In the genomic region with DNA sequence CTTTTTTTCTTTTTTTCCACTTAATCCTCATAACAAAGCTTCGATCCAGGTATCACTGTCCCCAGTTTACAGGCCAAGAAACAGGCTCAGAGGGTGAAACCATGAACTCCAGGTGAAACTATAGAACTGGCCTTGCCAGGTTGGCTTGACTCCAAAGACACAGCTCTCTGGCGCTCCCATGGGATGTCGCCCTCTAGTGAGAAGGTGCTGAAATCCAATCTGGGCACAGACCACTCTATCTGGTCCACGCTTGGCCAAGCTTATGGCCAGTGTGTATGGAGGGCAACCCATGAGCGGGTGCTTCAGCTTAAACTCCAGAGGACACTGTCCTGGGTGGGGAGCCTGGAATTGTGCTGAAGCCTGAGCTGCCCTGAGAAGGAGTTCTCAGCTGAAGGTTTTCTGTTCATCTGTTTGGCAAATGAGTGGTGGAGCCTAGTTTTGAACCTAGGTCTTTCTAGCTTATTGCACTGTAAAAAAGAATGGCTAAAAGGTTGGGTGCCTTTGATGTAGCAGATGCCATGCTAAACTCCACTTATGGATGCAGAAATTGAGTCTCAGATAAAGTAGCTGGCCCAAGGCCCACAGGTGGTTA, we compare ENCODE assay signal across 8 cellular contexts.
DNase-seq lines count a peak whose midpoint lies in the region; ATAC-seq and TF ChIP-seq lines count a peak whose summit lies in the region.

No MANE protein-coding gene starts in this region.

- H3K4me1 Mint-ChIP-seq in activated CD4-positive, alpha-beta T cell treated with anti-CD3 and anti-CD28 coated beads for 36 hours = no peaks in the 10 kb centered on the region
- peaks cover 2% of the 10 kb centered on the region for H3K4me1 Mint-ChIP-seq in activated CD4-positive, alpha-beta T cell treated with anti-CD3 and anti-CD28 coated beads, Interleukin-2, amount 10 ng/mL, durations not matched to agents 24 days and 14 days

- peak; percentile 29 for DNase-seq in activated CD4-positive, alpha-beta T cell treated with anti-CD3 and anti-CD28 coated beads for 36 hours
- DNase-seq in activated CD4-positive, alpha-beta T cell treated with anti-CD3 and anti-CD28 coated beads, Interleukin-2, amount 10 ng/mL, durations not matched to agents 24 days and 14 days = no peak
- DNase-seq in NAMALWA (ENCODE audit: low spot score) = peak; percentile 48
- peak; percentile 31 for DNase-seq in choroid plexus epithelial cell (ENCODE audit: low read depth)
- DNase-seq in retinal pigment epithelial cell (ENCODE audit: low read depth) = no peak
- no peak for DNase-seq in hypothalamus (lab: John Stamatoyannopoulos, UW)
- DNase-seq in activated CD4-positive, alpha-beta T cell treated with anti-CD3 and anti-CD28 coated beads, Interleukin-2, amount 50 U/mL, for 1 hour = no peak

- H3K9me3 Mint-ChIP-seq in activated CD4-positive, alpha-beta T cell treated with anti-CD3 and anti-CD28 coated beads for 36 hours (ENCODE audit: low read depth) = no peaks in the 10 kb centered on the region
- H3K9me3 Mint-ChIP-seq in activated CD4-positive, alpha-beta T cell treated with anti-CD3 and anti-CD28 coated beads, Interleukin-2, amount 10 ng/mL, durations not matched to agents 24 days and 14 days = no peaks in the 10 kb centered on the region

- H3K4me3 ChIP-seq in choroid plexus epithelial cell (ENCODE audit: low read depth, low read length) = no peak overlapping the region
- no peak overlapping the region for H3K4me3 ChIP-seq in retinal pigment epithelial cell (ENCODE audit: low read length)

- POLR2A ChIA-PET in activated CD4-positive, alpha-beta T cell treated with anti-CD3 and anti-CD28 coated beads for 36 hours (lab: Charles Lee) = no interaction called here

- H3K27ac Mint-ChIP-seq in activated CD4-positive, alpha-beta T cell treated with anti-CD3 and anti-CD28 coated beads for 36 hours = no peak overlapping the region
- H3K27ac Mint-ChIP-seq in activated CD4-positive, alpha-beta T cell treated with anti-CD3 and anti-CD28 coated beads, Interleukin-2, amount 10 ng/mL, durations not matched to agents 24 days and 14 days = no peak overlapping the region

- H3K36me3 Mint-ChIP-seq in activated CD4-positive, alpha-beta T cell treated with anti-CD3 and anti-CD28 coated beads for 36 hours (ENCODE audit: low read depth) = peaks cover 41% of the 10 kb centered on the region
- peaks cover 59% of the 10 kb centered on the region for H3K36me3 Mint-ChIP-seq in activated CD4-positive, alpha-beta T cell treated with anti-CD3 and anti-CD28 coated beads, Interleukin-2, amount 10 ng/mL, durations not matched to agents 24 days and 14 days (ENCODE audit: low read depth)

- CTCF ChIA-PET in activated CD4-positive, alpha-beta T cell treated with anti-CD3 and anti-CD28 coated beads for 36 hours (lab: Charles Lee) = interaction anchor here (1.1 kb wide), 1 partner anchor 24 kb away, joined by 4 read pairs; no protein-coding TSS in a partner anchor

- intact Hi-C loops in activated CD4-positive, alpha-beta T cell treated with anti-CD3 and anti-CD28 coated beads for 36 hours (cut with DNase I, micrococcal nuclease) = no loop called here
- intact Hi-C loops in activated CD4-positive, alpha-beta T cell treated with anti-CD3 and anti-CD28 coated beads, Interleukin-2, amount 10 ng/mL, durations not matched to agents 24 days and 14 days (cut with micrococcal nuclease) = no loop called here

- ATAC-seq in activated CD4-positive, alpha-beta T cell treated with anti-CD3 and anti-CD28 coated beads for 36 hours = no peak
- no peak for ATAC-seq in HG02678 (IDR thresholded peaks at IDR 0.05; ENCODE audit: unreplicated experiment)

- peak; percentile 60 for TF ChIP-seq CTCF in choroid plexus epithelial cell (conservative IDR thresholded peaks at IDR 0.05; ENCODE audit: low read depth, low read length)
- peak; percentile 56 for TF ChIP-seq CTCF in retinal pigment epithelial cell (conservative IDR thresholded peaks at IDR 0.05; ENCODE audit: low read depth, low read length)

- no peak overlapping the region for H3K4me3 Mint-ChIP-seq in activated CD4-positive, alpha-beta T cell treated with anti-CD3 and anti-CD28 coated beads for 36 hours
- H3K4me3 Mint-ChIP-seq in activated CD4-positive, alpha-beta T cell treated with anti-CD3 and anti-CD28 coated beads, Interleukin-2, amount 10 ng/mL, durations not matched to agents 24 days and 14 days = no peak overlapping the region

- H3K27me3 Mint-ChIP-seq in activated CD4-positive, alpha-beta T cell treated with anti-CD3 and anti-CD28 coated beads for 36 hours = no peaks in the 10 kb centered on the region
- no peaks in the 10 kb centered on the region for H3K27me3 Mint-ChIP-seq in activated CD4-positive, alpha-beta T cell treated with anti-CD3 and anti-CD28 coated beads, Interleukin-2, amount 10 ng/mL, durations not matched to agents 24 days and 14 days

Comparison
In these comparisons a context has a peak if more than half of its experiments do, and no peak if none do; other contexts are left out.
1. DNase-seq: peak in activated CD4-positive, alpha-beta T cell treated with anti-CD3 and anti-CD28 coated beads for 36 hours (single experiment), NAMALWA (single experiment) and choroid plexus epithelial cell (single experiment); none in activated CD4-positive, alpha-beta T cell treated with anti-CD3 and anti-CD28 coated beads, Interleukin-2, amount 10 ng/mL, durations not matched to agents 24 days and 14 days (single experiment), retinal pigment epithelial cell (single experiment), hypothalamus (0 of 51) and activated CD4-positive, alpha-beta T cell treated with anti-CD3 and anti-CD28 coated beads, Interleukin-2, amount 50 U/mL, for 1 hour (single experiment).